In genomic region chr18:79393181-79393598, GRCh38 we compare ENCODE assay signal across 8 cellular contexts. TPM values are rescaled to one million over a fixed set of nuclear protein-coding genes. Genes with fewer than 3 reads are reported as not detected.
DNase-seq lines count a peak whose midpoint lies in the region; ATAC-seq and TF ChIP-seq lines count a peak whose summit lies in the region.

No MANE protein-coding gene starts in this region.

- H3K9me1 ChIP-seq in IMR-90 (ENCODE audit: insufficient read depth, low read length), result no peaks in the 10 kb centered on the region

- H3K36me3 ChIP-seq in IMR-90 (ENCODE audit: control insufficient read depth, insufficient read depth, low read length) (no peaks in the 10 kb centered on the region), lung (ENCODE audit: control insufficient read depth in 2 of 2, insufficient read depth in 2 of 2, low read length in 2 of 2) (no peaks in the 10 kb centered on the region)

- CTCF ChIA-PET in IMR-90 (lab: Yijun Ruan, JAX), result no interaction called here

- H3K9me3 Mint-ChIP-seq in brain, result peaks cover 0 to 9% (median 3%) of the 10 kb centered on the region in 5 experiments

- H2AK5ac ChIP-seq in IMR-90 (ENCODE audit: low read depth, low read length), result no peak overlapping the region

- no peak overlapping the region for H2BK120ac ChIP-seq in IMR-90 (ENCODE audit: low read depth, low read length)

- H3K4me3 ChIP-seq in IMR-90 (ENCODE audit: insufficient read depth, low read depth, low read length), result peak overlapping the region; percentile 40
- no peak overlapping the region for H3K4me3 ChIP-seq in lung

- no TSS peak for BruUV-seq in IMR-90 (replicated peaks; lab: Mats Ljungman, UMichigan)

- TF ChIP-seq POLR2A in IMR-90 (IDR thresholded peaks at IDR 0.05; ENCODE audit: low read depth, low read length), result no peak

- no peak overlapping the region for H3K27ac ChIP-seq in IMR-90 (ENCODE audit: insufficient read depth, low read length)
- peak overlapping the region; percentile 82 to 95 for H3K27ac ChIP-seq in lung (ENCODE audit: low read depth in 1 of 2, low read length in 1 of 2)

- peak overlapping the region; percentile 84 for H3K4me2 ChIP-seq in IMR-90 (ENCODE audit: low read depth, low read length)

- no peak overlapping the region for H3K56ac ChIP-seq in IMR-90 (ENCODE audit: extremely low read depth, insufficient read depth, low read length)

- peak overlapping the region; percentile 81 to 92 (median 83) for H3K4me3 Mint-ChIP-seq in brain

- H3K36me3 Mint-ChIP-seq in brain, result no peaks in the 10 kb centered on the region

- no peak overlapping the region for H3K23ac ChIP-seq in IMR-90 (ENCODE audit: low read depth, low read length)

- in situ Hi-C loops in IMR-90 (cut with MboI; ENCODE audit: low sequenced_read_pairs), result no loop called here

- peaks cover 77% of the 10 kb centered on the region for H3K27me3 Mint-ChIP-seq in brain

- H3K4me1 ChIP-seq in IMR-90 (ENCODE audit: control insufficient read depth, insufficient read depth, low read length) (peaks cover 4% of the 10 kb centered on the region), lung (ENCODE audit: control insufficient read depth in 2 of 2, insufficient read depth in 2 of 2, low read length in 2 of 2) (peaks cover 2 to 9% of the 10 kb centered on the region in 2 donors)

- DNase-seq in AG20443 (ENCODE audit: low spot score) (peak; percentile 79), IMR-90 (no peak), lung (ENCODE audit: low spot score) (no peak), NCI-H2227 (lab: John Stamatoyannopoulos, UW; ENCODE audit: unreplicated experiment) (no peak)

- POLR2A ChIA-PET in IMR-90 (lab: Charles Lee; ENCODE audit: unreplicated experiment), result interaction anchor here (0.6 kb wide), 2 partner anchors 25 to 201 kb away, joined by 3 to 4 read pairs; no protein-coding TSS in a partner anchor

- H3K18ac ChIP-seq in IMR-90 (ENCODE audit: low read depth, low read length), result no peak overlapping the region

- no peaks in the 10 kb centered on the region for H4K20me1 ChIP-seq in IMR-90 (ENCODE audit: insufficient read depth, low read length)

- H3K4me1 Mint-ChIP-seq in brain, result peaks cover 15% of the 10 kb centered on the region

- no peak overlapping the region for H4K91ac ChIP-seq in IMR-90 (ENCODE audit: insufficient read depth, low read depth, low read length)

- no peak for TF ChIP-seq CTCF in IMR-90 (conservative IDR thresholded peaks at IDR 0.05; ENCODE audit: low read depth, low read length)
- no peak for TF ChIP-seq CTCF in brain (conservative IDR thresholded peaks at IDR 0.05)
- no peak for TF ChIP-seq CTCF in lung (IDR thresholded peaks at IDR 0.05; ENCODE audit: control extremely low read depth, extremely low read depth)

- ATAC-seq in IMR-90 (ENCODE audit: low read depth) (0 out of 2 replicates have a peak, but pooled peaks have one; percentile 4), lung (ENCODE audit: insufficient read depth, low FRiP score) (no peak), GM18858 (IDR thresholded peaks at IDR 0.05; ENCODE audit: unreplicated experiment) (no peak), GM21360 (IDR thresholded peaks at IDR 0.05; ENCODE audit: unreplicated experiment) (no peak), HG03354 (IDR thresholded peaks at IDR 0.05; ENCODE audit: poor library complexity, severe bottlenecking, unreplicated experiment) (no peak)

- H4K8ac ChIP-seq in IMR-90 (ENCODE audit: low read depth in 2 of 2, low read length in 2 of 2), result no peak overlapping the region

- intact Hi-C loops in IMR-90 (cut with micrococcal nuclease), result no loop called here

- WGBS in IMR-90 (ENCODE audit: extremely low coverage in 2 of 2, insufficient read length in 1 of 2), 2 experiments, result 13% methylated on average over 24 of the region's 30 CpGs; no CpG with 5 or more reads in 1 of the 2 experiments
- WGBS in lung, 2 donors, result 3 to 6% methylated on average over 30 of the region's 30 CpGs

- peaks cover 33% of the 10 kb centered on the region for H3K27me3 ChIP-seq in IMR-90 (ENCODE audit: control insufficient read depth, insufficient read depth, low read length)
- H3K27me3 ChIP-seq in lung (ENCODE audit: control insufficient read depth, insufficient read depth), result no peaks in the 10 kb centered on the region

- H3K9ac ChIP-seq in IMR-90 (ENCODE audit: low read depth, low read length), result peak overlapping the region; percentile 32; the same call in 1 of the 2 replicates

- dilution Hi-C loops in IMR-90 (cut with HindIII; ENCODE audit: low sequenced_read_pairs, unreplicated experiment), result no loop called here

- no peaks in the 10 kb centered on the region for H3K79me1 ChIP-seq in IMR-90 (ENCODE audit: low read depth in 1 of 2, low read length in 2 of 2)

- H4K5ac ChIP-seq in IMR-90 (ENCODE audit: low read depth, low read length), result no peak overlapping the region

- H2AFZ ChIP-seq in IMR-90 (replicated peaks; ENCODE audit: low read length, poor library complexity), result peak overlapping the region; percentile 46

- no peak overlapping the region for H3K14ac ChIP-seq in IMR-90 (replicated peaks; ENCODE audit: low read depth, low read length)

- no peak overlapping the region for H2BK15ac ChIP-seq in IMR-90 (ENCODE audit: low read depth, low read length)

- peak overlapping the region in 3 of 5 experiments; percentile 49 to 90 (median 67) for H3K27ac Mint-ChIP-seq in brain

- H2AK9ac ChIP-seq in IMR-90 (replicated peaks; ENCODE audit: low read depth, low read length, poor library complexity), result peak overlapping the region; percentile 0

- no peak overlapping the region for H2BK5ac ChIP-seq in IMR-90 (ENCODE audit: low read depth, low read length, poor library complexity, severe bottlenecking)

- no peak overlapping the region for H2BK20ac ChIP-seq in IMR-90 (ENCODE audit: low read depth, low read length)

- H3K4ac ChIP-seq in IMR-90 (ENCODE audit: low read depth, low read length), result no peak overlapping the region

- no peak for TF ChIP-seq RAD21 in IMR-90 (IDR thresholded peaks at IDR 0.05; ENCODE audit: low read length)

- no peaks in the 10 kb centered on the region for H3K9me3 ChIP-seq in IMR-90 (ENCODE audit: control insufficient read depth, insufficient read depth, low read length)
- H3K9me3 ChIP-seq in lung (ENCODE audit: control insufficient read depth in 2 of 2, insufficient read depth in 1 of 2, low read length in 1 of 2), result peaks cover 0 to 2% of the 10 kb centered on the region in 2 donors

TF ChIP-seq in IMR-90, 13 proteins besides CTCF, POLR2A, EP300 and RAD21:
- no peak for TF ChIP-seq FOS (IDR thresholded peaks at IDR 0.05; ENCODE audit: low read depth, low read length)
- TF ChIP-seq MXI1 (IDR thresholded peaks at IDR 0.05; ENCODE audit: borderline replicate concordance, low read depth, low read length), result no peak
- TF ChIP-seq CHD1 (IDR thresholded peaks at IDR 0.05; ENCODE audit: low read depth, low read length), result no peak
- TF ChIP-seq ELK1 (IDR thresholded peaks at IDR 0.05; ENCODE audit: borderline replicate concordance, low read depth, low read length), result no peak
- no peak for TF ChIP-seq USF2 (IDR thresholded peaks at IDR 0.05; ENCODE audit: low read depth, low read length)
- no peak for TF ChIP-seq CEBPB (IDR thresholded peaks at IDR 0.05; ENCODE audit: low read depth, low read length)
- no peak for TF ChIP-seq RCOR1 (IDR thresholded peaks at IDR 0.05; ENCODE audit: insufficient replicate concordance, low read length)
- TF ChIP-seq MAFK (IDR thresholded peaks at IDR 0.05; ENCODE audit: low read depth, low read length), result no peak
- TF ChIP-seq NFE2L2 (IDR thresholded peaks at IDR 0.05; ENCODE audit: low read depth, low read length), result no peak
- TF ChIP-seq RFX5 (IDR thresholded peaks at IDR 0.05; ENCODE audit: low read depth, low read length), result no peak
- no peak for TF ChIP-seq MAZ (IDR thresholded peaks at IDR 0.05; ENCODE audit: borderline replicate concordance, low read depth, low read length)
- TF ChIP-seq BHLHE40 (IDR thresholded peaks at IDR 0.05; ENCODE audit: low read depth, low read length), result no peak
- TF ChIP-seq SMC3 (IDR thresholded peaks at IDR 0.05; ENCODE audit: low read depth, low read length), result no peak
TF ChIP-seq in IMR-90: peak in this region for 0.

RNA-seq across cellular contexts. Expression of gene NFATC1, which starts 2.5 kb away (rescaled TPM):
- total RNA-seq in IMR-90 (2012; rRNA removed) (0.28 and 0.36 TPM in 2 replicates), lung (10 to 100 TPM; 14.2 to 25.5 TPM)
- polyA plus RNA-seq in IMR-90 (2012; rRNA removed) (1.8 TPM in 2 replicates), brain (ENCODE audit: insufficient read depth, low read depth, low replicate concordance) (5.5 TPM), lung (10 to 100 TPM in 1 of 2 donors, 1 to 10 TPM in 1; 8.6 to 11.6 TPM)
- polyA plus RNA-seq in IMR-90 (2012; cell fraction: cytosol; rRNA removed), result 0.86 and 2.1 TPM in 2 replicates
- polyA plus RNA-seq in IMR-90 (2012; cell fraction: nucleus; rRNA removed; ENCODE audit: low replicate concordance), result 2.4 and 4.0 TPM in 2 replicates
